8 cellular contexts compared by ENCODE assay signal in the genomic region with DNA sequence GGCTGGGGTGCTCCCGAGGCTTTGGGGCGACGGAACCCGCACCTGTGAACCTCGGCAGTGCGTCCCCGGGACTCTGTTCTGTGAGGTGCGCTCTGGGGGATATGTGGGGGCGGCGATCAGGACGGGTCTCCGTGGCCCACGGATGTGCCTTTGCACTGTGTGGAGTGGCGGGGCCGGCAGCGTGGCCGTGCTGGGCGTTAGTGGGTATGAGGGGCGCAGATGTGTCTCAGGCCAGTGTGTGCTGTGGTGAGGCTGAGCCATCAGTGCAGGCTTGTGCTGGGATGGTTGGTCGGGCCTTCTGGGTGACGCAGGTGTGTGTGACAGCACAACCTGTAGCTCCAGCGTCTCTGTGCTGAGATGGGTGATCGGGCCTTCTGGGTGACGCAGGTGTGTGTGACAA. TPM values are rescaled to one million over a fixed set of nuclear protein-coding genes. Genes with fewer than 3 reads are reported as not detected.
DNase-seq lines count a peak whose midpoint lies in the region; ATAC-seq and TF ChIP-seq lines count a peak whose summit lies in the region.

No MANE protein-coding gene starts in this region.

- CTCF ChIA-PET in RWPE1 (lab: Yijun Ruan, JAX) = no interaction called here

- peaks cover 24% of the 10 kb centered on the region for H3K4me1 ChIP-seq in DND-41 (ENCODE audit: insufficient read depth, low read length)
- H3K4me1 ChIP-seq in parathyroid adenoma = no peaks in the 10 kb centered on the region

- ATAC-seq in DND-41 (ENCODE audit: insufficient read depth, low read depth) = 0 out of 3 replicates have a peak, but pooled peaks have one; percentile 1
- ATAC-seq in HG03432 (IDR thresholded peaks at IDR 0.05; ENCODE audit: unreplicated experiment) = no peak
- ATAC-seq in HG02885 (IDR thresholded peaks at IDR 0.05; ENCODE audit: poor library complexity, unreplicated experiment) = no peak

- H3K27me3 ChIP-seq in DND-41 (ENCODE audit: insufficient read depth, low read length, poor library complexity) (no peaks in the 10 kb centered on the region), parathyroid adenoma (ENCODE audit: control insufficient read depth, insufficient read depth, low read length) (no peaks in the 10 kb centered on the region)

- H3K9me3 ChIP-seq in DND-41 (ENCODE audit: insufficient read depth, low read length, severe bottlenecking) (no peaks in the 10 kb centered on the region), parathyroid adenoma (ENCODE audit: control insufficient read depth, low read length) (no peaks in the 10 kb centered on the region)

- H3K27ac ChIP-seq in DND-41 (ENCODE audit: low read length) (peak overlapping the region; percentile 77), RWPE1 (peak overlapping the region; percentile 61), parathyroid adenoma (peak overlapping the region; percentile 88)

- H3K36me3 ChIP-seq in DND-41 (ENCODE audit: insufficient read depth, low read length) (peaks cover 33% of the 10 kb centered on the region), parathyroid adenoma (ENCODE audit: control insufficient read depth, insufficient read depth, low read length) (no peaks in the 10 kb centered on the region)

- POLR2A ChIA-PET in RWPE1 (lab: Yijun Ruan, JAX; ENCODE audit: low non-redundant PET) = no interaction called here

- H3K9ac ChIP-seq in DND-41 (ENCODE audit: low read depth, low read length) (peak overlapping the region; percentile 62), parathyroid adenoma (peak overlapping the region; percentile 62)

- TF ChIP-seq CTCF in DND-41 (IDR thresholded peaks at IDR 0.05; ENCODE audit: borderline replicate concordance, extremely low read depth, low read length, poor library complexity, severe bottlenecking) (no peak), RWPE1 (conservative IDR thresholded peaks at IDR 0.05; ENCODE audit: low read depth) (no peak), parathyroid adenoma (IDR thresholded peaks at IDR 0.05) (no peak)

- H2AFZ ChIP-seq in DND-41 (ENCODE audit: low read depth, low read length) (peak overlapping the region; percentile 82), parathyroid adenoma (peak overlapping the region; percentile 70)

- TF ChIP-seq POLR2A in erythroblast (IDR thresholded peaks at IDR 0.05; ENCODE audit: low read length) = peak; percentile 67

- H3K79me2 ChIP-seq in DND-41 (ENCODE audit: insufficient read depth, low read length) (peaks cover 23% of the 10 kb centered on the region), parathyroid adenoma (peaks cover 10% of the 10 kb centered on the region)

- no peak for DNase-seq in DND-41
- DNase-seq in RWPE1 (ENCODE audit: low spot score) = no peak
- DNase-seq in erythroblast (lab: John Stamatoyannopoulos, UW) = no peak
- no peak for DNase-seq in mucosa of gallbladder (ENCODE audit: low spot score)
- DNase-seq in germinal center (ENCODE audit: low spot score) = no peak

- H4K20me1 ChIP-seq in DND-41 (ENCODE audit: insufficient read depth, low read length) = no peaks in the 10 kb centered on the region

- peak overlapping the region; percentile 76 for H3K4me2 ChIP-seq in DND-41 (ENCODE audit: insufficient read depth, low read length)
- H3K4me2 ChIP-seq in parathyroid adenoma (ENCODE audit: low read length) = peak overlapping the region; percentile 68

- H3K4me3 ChIP-seq in DND-41 (ENCODE audit: low read depth in 1 of 2, low read length in 2 of 2) (peak overlapping the region; percentile 21 to 81; a peak in 3 of 4 replicates), parathyroid adenoma (ENCODE audit: low read depth, low read length) (peak overlapping the region; percentile 65)

RNA-seq across cellular contexts. Expression of gene ZNF331, which starts 16.9 kb away (rescaled TPM):
- 27.0 TPM for total RNA-seq in mucosa of gallbladder
